Comparison of ENCODE assay signal across 1 cellular context in the genomic region with DNA sequence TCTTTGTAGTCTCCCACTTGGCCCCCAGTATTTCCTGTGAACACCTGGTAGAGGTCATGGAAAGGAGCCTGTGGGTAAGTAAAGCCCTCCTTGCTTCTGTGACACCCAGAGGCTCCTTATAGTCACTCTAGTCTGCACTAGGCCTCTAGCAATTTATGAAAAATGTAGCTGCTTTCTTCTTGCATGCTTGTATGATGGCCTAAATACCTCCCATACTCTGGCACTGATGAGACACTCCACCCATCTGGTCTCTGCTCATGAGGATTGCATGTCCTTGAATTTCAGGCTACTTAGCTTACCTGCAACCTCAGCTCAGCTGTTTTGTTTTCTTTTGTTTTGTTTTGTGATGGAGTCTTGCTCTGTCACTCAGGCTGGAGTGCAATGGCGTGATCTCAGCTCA.
TF ChIP-seq lines count a peak whose summit lies in the region.

No MANE protein-coding gene starts in this region.

TF ChIP-seq in H1, 55 proteins besides CTCF, POLR2A, EP300 and RAD21:
- no peak for TF ChIP-seq JUND (IDR thresholded peaks at IDR 0.05; ENCODE audit: low read length)
- TF ChIP-seq RNF2 (IDR thresholded peaks at IDR 0.05; ENCODE audit: borderline replicate concordance, low read depth, low read length, missing control alignments, poor library complexity, severe bottlenecking) = no peak
- no peak for TF ChIP-seq NANOG (IDR thresholded peaks at IDR 0.05; ENCODE audit: insufficient read depth, low read depth, low read length, poor library complexity, severe bottlenecking)
- TF ChIP-seq HDAC2 (IDR thresholded peaks at IDR 0.05; ENCODE audit: borderline replicate concordance in 1 of 2, low read depth in 2 of 2, low read length in 2 of 2) = no peak
- no peak for TF ChIP-seq CBX5 (IDR thresholded peaks at IDR 0.05; ENCODE audit: low read depth, low read length)
- TF ChIP-seq, protein P1, sequence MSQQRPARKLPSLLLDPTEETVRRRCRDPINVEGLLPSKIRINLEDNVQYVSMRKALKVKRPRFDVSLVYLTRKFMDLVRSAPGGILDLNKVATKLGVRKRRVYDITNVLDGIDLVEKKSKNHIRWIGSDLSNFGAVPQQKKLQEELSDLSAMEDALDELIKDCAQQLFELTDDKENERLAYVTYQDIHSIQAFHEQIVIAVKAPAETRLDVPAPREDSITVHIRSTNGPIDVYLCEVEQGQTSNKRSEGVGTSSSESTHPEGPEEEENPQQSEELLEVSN (IDR thresholded peaks at IDR 0.05) = no peak
- TF ChIP-seq BACH1 (IDR thresholded peaks at IDR 0.05; ENCODE audit: low read length) = no peak
- TF ChIP-seq, protein P2, sequence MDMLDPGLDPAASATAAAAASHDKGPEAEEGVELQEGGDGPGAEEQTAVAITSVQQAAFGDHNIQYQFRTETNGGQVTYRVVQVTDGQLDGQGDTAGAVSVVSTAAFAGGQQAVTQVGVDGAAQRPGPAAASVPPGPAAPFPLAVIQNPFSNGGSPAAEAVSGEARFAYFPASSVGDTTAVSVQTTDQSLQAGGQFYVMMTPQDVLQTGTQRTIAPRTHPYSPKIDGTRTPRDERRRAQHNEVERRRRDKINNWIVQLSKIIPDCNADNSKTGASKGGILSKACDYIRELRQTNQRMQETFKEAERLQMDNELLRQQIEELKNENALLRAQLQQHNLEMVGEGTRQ (IDR thresholded peaks at IDR 0.05; ENCODE audit: low read length) = no peak
- TF ChIP-seq CTBP2 (IDR thresholded peaks at IDR 0.05; ENCODE audit: borderline replicate concordance, insufficient read depth, insufficient read length, low read length) = no peak
- no peak for TF ChIP-seq TCF12 (IDR thresholded peaks at IDR 0.05; ENCODE audit: low read depth, low read length)
- TF ChIP-seq TAF7 (optimal IDR thresholded peaks at IDR 0.05; ENCODE audit: borderline replicate concordance, low read depth, low read length) = no peak
- TF ChIP-seq TEAD4 (IDR thresholded peaks at IDR 0.05; ENCODE audit: low read depth, low read length) = no peak
- TF ChIP-seq, protein P3, sequence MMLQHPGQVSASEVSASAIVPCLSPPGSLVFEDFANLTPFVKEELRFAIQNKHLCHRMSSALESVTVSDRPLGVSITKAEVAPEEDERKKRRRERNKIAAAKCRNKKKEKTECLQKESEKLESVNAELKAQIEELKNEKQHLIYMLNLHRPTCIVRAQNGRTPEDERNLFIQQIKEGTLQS (IDR thresholded peaks at IDR 0.05; ENCODE audit: insufficient read depth, low read depth, low read length) = no peak
- TF ChIP-seq EGR1 (IDR thresholded peaks at IDR 0.05; ENCODE audit: borderline replicate concordance, low read depth, low read length) = no peak
- TF ChIP-seq KDM5A (IDR thresholded peaks at IDR 0.05; ENCODE audit: low read length) = no peak
- no peak for TF ChIP-seq EZH2 (IDR thresholded peaks at IDR 0.05; ENCODE audit: low read depth, low read length, severe bottlenecking)
- no peak for TF ChIP-seq SUZ12 (IDR thresholded peaks at IDR 0.05; ENCODE audit: low read length)
- no peak for TF ChIP-seq KDM1A (IDR thresholded peaks at IDR 0.05; ENCODE audit: borderline replicate concordance, low read length)
- TF ChIP-seq ASH2L (IDR thresholded peaks at IDR 0.05; ENCODE audit: low read length) = no peak
- no peak for TF ChIP-seq KDM4A (IDR thresholded peaks at IDR 0.05; ENCODE audit: low read depth, low read length, severe bottlenecking)
TF ChIP-seq in H1: peak in this region for 0.
